Comparison of ENCODE assay signal across 8 cellular contexts in the genomic region with DNA sequence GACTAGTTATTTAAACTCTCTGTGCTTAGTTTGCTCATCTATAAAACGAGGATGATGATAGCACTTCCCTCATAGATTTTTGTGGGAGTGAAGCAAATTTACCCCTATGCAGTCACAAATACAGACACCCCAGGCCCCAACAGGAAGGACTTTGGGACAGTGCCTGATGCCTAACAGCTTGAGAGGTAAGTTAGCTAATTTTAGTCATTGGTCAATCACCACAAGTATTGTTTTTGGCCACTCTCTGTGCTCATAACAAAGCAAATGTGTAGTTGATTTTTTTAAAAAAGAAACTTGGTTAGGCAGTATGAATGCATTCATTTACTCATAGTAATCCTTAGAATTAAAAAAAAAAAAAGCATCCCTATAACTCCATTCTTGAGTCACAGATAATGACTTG.
"Had no signal": no experiment of that assay in that cellular context is flagged by ENCODE, and none has a peak within 500 bp of the region (broad histone marks: within the 10 kb centered on the region; RNA-seq: fewer than 3 reads in every experiment).

No MANE protein-coding gene starts in this region.

- H3K9me3 Mint-ChIP-seq: GM23338 had no signal

- H3K27ac Mint-ChIP-seq: GM23338, HFFc6 had no signal

- DNase-seq: HFFc6, IMR-90, Kasumi-1, KG1 had no signal

- H3K4me3 Mint-ChIP-seq: GM23338, HFFc6 had no signal

- H3K4me3 ChIP-seq: GM23338, HAP-1, K562 had no signal

- ATAC-seq: GM23338, HCT116, K562 had no signal

- H3K4me1 Mint-ChIP-seq: GM23338 had no signal
